8 cellular contexts compared by ENCODE assay signal in genomic region chr16:67000384-67001158, GRCh38. TPM values are rescaled to one million over a fixed set of nuclear protein-coding genes. Genes with fewer than 3 reads are reported as not detected.
DNase-seq lines count a peak whose midpoint lies in the region; ATAC-seq and TF ChIP-seq lines count a peak whose summit lies in the region.

No MANE protein-coding gene starts in this region.

- no peaks in the 10 kb centered on the region for H3K27me3 Mint-ChIP-seq in activated CD4-positive, alpha-beta T cell treated with anti-CD3 and anti-CD28 coated beads for 36 hours

- H3K27me3 ChIP-seq in left lung = peaks cover 0 to 10% of the 10 kb centered on the region in 2 donors

- peak overlapping the region; percentile 65 for H3K4me3 ChIP-seq in choroid plexus epithelial cell (ENCODE audit: low read depth, low read length)
- H3K4me3 ChIP-seq in left lung = peak overlapping the region; percentile 51 to 61

- POLR2A ChIA-PET in activated CD4-positive, alpha-beta T cell treated with anti-CD3 and anti-CD28 coated beads for 36 hours (lab: Charles Lee) = no interaction called here

- H3K9me3 Mint-ChIP-seq in activated CD4-positive, alpha-beta T cell treated with anti-CD3 and anti-CD28 coated beads for 36 hours (ENCODE audit: low read depth) = no peaks in the 10 kb centered on the region

- peaks cover 0 to 4% of the 10 kb centered on the region in 2 donors for H3K36me3 ChIP-seq in left lung

- peak overlapping the region; percentile 87 for H3K27ac Mint-ChIP-seq in activated CD4-positive, alpha-beta T cell treated with anti-CD3 and anti-CD28 coated beads for 36 hours

- no peaks in the 10 kb centered on the region for H3K9me3 ChIP-seq in left lung

- peaks cover 15% of the 10 kb centered on the region for H3K4me1 Mint-ChIP-seq in activated CD4-positive, alpha-beta T cell treated with anti-CD3 and anti-CD28 coated beads for 36 hours

- CTCF ChIA-PET in activated CD4-positive, alpha-beta T cell treated with anti-CD3 and anti-CD28 coated beads for 36 hours (lab: Charles Lee) = interaction anchor here (2.0 kb wide), 1 partner anchor 17 kb away, joined by 5 read pairs; no protein-coding TSS in a partner anchor

- DNase-seq in COR-L47 (lab: John Stamatoyannopoulos, UW) (peak; percentile 66), LoVo (ENCODE audit: low spot score) (peak; percentile 36), choroid plexus epithelial cell (ENCODE audit: low read depth) (peak; percentile 37), left lung (peak; percentile 69 to 88), HuH-7.5 (ENCODE audit: low spot score) (no peak)
- DNase-seq in activated CD4-positive, alpha-beta T cell treated with anti-CD3 and anti-CD28 coated beads for 36 hours = peak; percentile 79
- DNase-seq in stimulated activated CD4-positive, alpha-beta T cell treated with anti-CD3 and anti-CD28 coated beads, TNF-alpha, amount 100 ng/mL, for 1 hour (ENCODE audit: low read depth in 3 of 3, low spot score in 1 of 3) = peak in 2 of 3 donors; percentile 13 to 37

- peak overlapping the region; percentile 74 for H3K4me3 Mint-ChIP-seq in activated CD4-positive, alpha-beta T cell treated with anti-CD3 and anti-CD28 coated beads for 36 hours

- peaks cover 8 to 23% of the 10 kb centered on the region in 2 donors for H3K4me1 ChIP-seq in left lung

- ATAC-seq in activated CD4-positive, alpha-beta T cell treated with anti-CD3 and anti-CD28 coated beads for 36 hours = peak; percentile 80
- peak; percentile 74 for ATAC-seq in left lung
- no peak for ATAC-seq in GM18511 (IDR thresholded peaks at IDR 0.05; ENCODE audit: unreplicated experiment)

- intact Hi-C loops in activated CD4-positive, alpha-beta T cell treated with anti-CD3 and anti-CD28 coated beads for 36 hours (cut with DNase I, micrococcal nuclease) = loop anchor here (1.0 to 2.0 kb wide), 3 partner anchors 13 to 16 kb away; no protein-coding TSS in a partner anchor
- intact Hi-C loops in left lung (cut with DNase I) = no loop called here

- H3K36me3 Mint-ChIP-seq in activated CD4-positive, alpha-beta T cell treated with anti-CD3 and anti-CD28 coated beads for 36 hours (ENCODE audit: low read depth) = peaks cover 5% of the 10 kb centered on the region

- TF ChIP-seq CTCF in choroid plexus epithelial cell (conservative IDR thresholded peaks at IDR 0.05; ENCODE audit: low read depth, low read length) (no peak), left lung (IDR thresholded peaks at IDR 0.05) (no peak)

- peak overlapping the region; percentile 53 to 67 for H3K27ac ChIP-seq in left lung

RNA-seq across cellular contexts. Expression of gene CES4A, which starts 12.2 kb away (rescaled TPM):
- 10 to 100 TPM; 13.5 to 15.7 TPM for total RNA-seq in activated CD4-positive, alpha-beta T cell treated with anti-CD3 and anti-CD28 coated beads for 36 hours
- 10 to 100 TPM in 1 of 2 donors, 1 to 10 TPM in 1; 9.3 to 14.3 TPM for total RNA-seq in left lung

RNA-seq across cellular contexts. Expression of gene CBFB, which starts 28.4 kb away (rescaled TPM):
- 10 to 100 TPM; 84.6 to 90.2 TPM for total RNA-seq in activated CD4-positive, alpha-beta T cell treated with anti-CD3 and anti-CD28 coated beads for 36 hours
- 10 to 100 TPM; 46.8 to 47.6 TPM for total RNA-seq in left lung

RNA-seq across cellular contexts. Expression of gene CES3, which starts 39.5 kb away (rescaled TPM):
- 1 to 10 TPM; 1.6 to 1.9 TPM for total RNA-seq in activated CD4-positive, alpha-beta T cell treated with anti-CD3 and anti-CD28 coated beads for 36 hours
- total RNA-seq in left lung = 1 to 10 TPM in 1 of 2 donors, under 1 TPM in 1; 0.79 to 1.6 TPM

Comparison
In these comparisons a context has a peak if more than half of its experiments do, and no peak if none do; other contexts are left out.
1. intact Hi-C loops: an anchor here in activated CD4-positive, alpha-beta T cell treated with anti-CD3 and anti-CD28 coated beads for 36 hours (1.0 to 2.0 kb wide); none called in left lung.